ENCODE assay signal across 9 cellular contexts in the genomic region with DNA sequence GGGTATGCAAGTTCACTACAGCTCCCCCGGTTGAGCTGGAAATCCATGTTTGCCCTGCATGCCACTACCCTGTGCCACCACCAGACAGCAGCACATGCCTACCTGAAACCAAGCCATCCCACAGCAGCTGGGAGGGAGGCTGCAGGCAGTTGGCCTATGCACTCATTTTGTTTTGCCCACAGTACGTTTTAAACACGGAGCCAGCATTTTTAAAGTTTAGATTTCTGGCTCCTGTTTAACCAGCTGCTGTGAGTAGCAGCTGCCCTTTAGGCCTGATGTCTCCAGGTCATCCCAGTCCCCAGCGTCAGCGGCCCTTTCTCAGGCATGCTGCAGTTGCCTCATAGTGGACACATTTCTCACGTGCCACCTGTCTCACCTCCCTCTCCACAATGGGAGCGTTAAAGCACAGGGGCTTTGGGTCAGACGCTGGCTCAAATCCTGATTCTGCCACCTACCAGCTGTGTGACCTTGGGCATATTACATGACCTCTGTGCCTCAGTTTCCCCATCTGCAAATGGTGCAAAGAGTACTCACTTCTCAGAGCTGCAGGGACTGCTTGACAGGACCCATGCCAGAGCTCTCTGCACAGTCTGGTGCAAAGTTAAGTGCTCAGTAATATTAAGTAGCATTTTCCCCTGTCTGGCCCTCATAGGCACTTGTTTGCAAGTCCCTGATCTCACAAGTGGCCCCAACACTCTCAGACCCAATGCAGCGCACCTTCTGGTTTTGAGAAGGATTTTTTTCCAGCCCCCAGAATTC. TPM values are rescaled to one million over a fixed set of nuclear protein-coding genes. Genes with fewer than 3 reads are reported as not detected.
A peak's percentile ranks its signal among the peaks of the same experiment; 100 is the strongest.
DNase-seq lines count a peak whose midpoint lies in the region; ATAC-seq and TF ChIP-seq lines count a peak whose summit lies in the region.
"Had no signal": no experiment of that assay in that cellular context is flagged by ENCODE, and none has a peak within 500 bp of the region (broad histone marks: within the 10 kb centered on the region; RNA-seq: fewer than 3 reads in every experiment).

No MANE protein-coding gene starts in this region.

- H3K4me2 ChIP-seq in MM.1S (ENCODE audit: low read depth, low read length): peak overlapping the region; percentile 63

- 33 to 45% (median 40%) methylated on average over 9 of the region's 9 CpGs for WGBS in heart left ventricle, 4 donors

- H3K9me3 ChIP-seq in MM.1S (replicated peaks; ENCODE audit: insufficient read depth, low read length) (no peaks in the 10 kb centered on the region), SJSA1 (replicated peaks) (no peaks in the 10 kb centered on the region; the same call in 1 of the 2 replicates), heart left ventricle (no peaks in the 10 kb centered on the region)

- H3K4me1 ChIP-seq in MM.1S (ENCODE audit: low read length): peaks cover 10% of the 10 kb centered on the region
- H3K4me1 ChIP-seq in SJSA1 (replicated peaks): peaks cover 6% of the 10 kb centered on the region
- H3K4me1 ChIP-seq in heart left ventricle: peaks cover 0 to 14% (median 6%) of the 10 kb centered on the region in 12 donors

- intact Hi-C loops in heart left ventricle (cut with DNase I): loop anchor here in 9 of 10 donors (1.0 to 5.0 kb wide), 4 partner anchors 46 to 50 kb away; no protein-coding TSS in a partner anchor

- no peaks in the 10 kb centered on the region for H3K79me2 ChIP-seq in MM.1S (ENCODE audit: low read length)

- H3K36me3 Mint-ChIP-seq in activated naive CD4-positive, alpha-beta T cell treated with anti-CD3 and anti-CD28 coated beads, Interleukin-2, amount 50 U/mL, for 72 hours: peaks cover 10 to 13% of the 10 kb centered on the region in 2 donors

- peak; percentile 55 to 74 for ATAC-seq in activated naive CD4-positive, alpha-beta T cell treated with anti-CD3 and anti-CD28 coated beads, Interleukin-2, amount 50 U/mL, for 72 hours
- ATAC-seq in heart left ventricle (peak; percentile 69 to 83 (median 80)), GM19395 (IDR thresholded peaks at IDR 0.05; ENCODE audit: unreplicated experiment) (no peak), HG03342 (IDR thresholded peaks at IDR 0.05; ENCODE audit: unreplicated experiment) (no peak)

- no peak for TF ChIP-seq POLR2A in heart left ventricle (IDR thresholded peaks at IDR 0.05)

- DNase-seq in G401 (ENCODE audit: low spot score): peak; percentile 50
- peak; percentile 70 for DNase-seq in MM.1S
- peak; percentile 46 to 68 for DNase-seq in SJSA1 (ENCODE audit: low read depth in 1 of 2, low spot score in 2 of 2)
- DNase-seq in activated naive CD4-positive, alpha-beta T cell treated with anti-CD3 and anti-CD28 coated beads, Interleukin-2, amount 50 U/mL, for 72 hours (ENCODE audit: low spot score in 2 of 2): peak in 1 of 2 donors; percentile 30
- peak in 4 of 5 donors; percentile 54 to 74 (median 61) for DNase-seq in heart left ventricle
- DNase-seq in putamen (ENCODE audit: low spot score): peak; percentile 79

- peak; percentile 90 for TF ChIP-seq CTCF in MM.1S (IDR thresholded peaks at IDR 0.05; ENCODE audit: low read length)
- peak; percentile 65 to 91 (median 76) for TF ChIP-seq CTCF in heart left ventricle (IDR thresholded peaks at IDR 0.05)

- no peak overlapping the region for H3K4me3 ChIP-seq in MM.1S (ENCODE audit: low read length)
- no peak overlapping the region for H3K4me3 ChIP-seq in SJSA1
- H3K4me3 ChIP-seq in heart left ventricle: no peak overlapping the region

- in situ Hi-C loops in G401 (cut with HindIII; ENCODE audit: low sequenced_read_pairs): no loop called here

- H3K9me2 ChIP-seq in MM.1S (replicated peaks; ENCODE audit: insufficient read depth, low read length): no peaks in the 10 kb centered on the region

- no peaks in the 10 kb centered on the region for H4K20me1 ChIP-seq in MM.1S (ENCODE audit: insufficient read depth, low read length)

- H3K9me3 Mint-ChIP-seq in activated naive CD4-positive, alpha-beta T cell treated with anti-CD3 and anti-CD28 coated beads, Interleukin-2, amount 50 U/mL, for 72 hours: no peaks in the 10 kb centered on the region
- H3K9me3 Mint-ChIP-seq: dendritic cell treated with granulocyte-macrophage colony-stimulating factor and Interleukin-4, amounts not matched to agents 40 ng/mL and 50 ng/mL, for 4 days had no signal

- H3K9ac ChIP-seq in MM.1S (ENCODE audit: low read length): no peak overlapping the region

- no peak overlapping the region for H3K27ac ChIP-seq in MM.1S (ENCODE audit: low read length)
- H3K27ac ChIP-seq in SJSA1: no peak overlapping the region
- H3K27ac ChIP-seq in heart left ventricle: peak overlapping the region in 3 of 12 donors; percentile 6 to 27 (median 22)

- H2AFZ ChIP-seq in MM.1S (ENCODE audit: low read length): 0 out of 2 replicates have a peak overlapping the region, but pooled peaks have one; percentile 34

- no peak overlapping the region for H3K27ac Mint-ChIP-seq in activated naive CD4-positive, alpha-beta T cell treated with anti-CD3 and anti-CD28 coated beads, Interleukin-2, amount 50 U/mL, for 72 hours
- H3K27ac Mint-ChIP-seq: dendritic cell treated with granulocyte-macrophage colony-stimulating factor and Interleukin-4, amounts not matched to agents 40 ng/mL and 50 ng/mL, for 4 days had no signal

- H3K36me3 ChIP-seq in MM.1S (replicated peaks; ENCODE audit: insufficient read depth, low read length) (no peaks in the 10 kb centered on the region), SJSA1 (peaks cover 36% of the 10 kb centered on the region), heart left ventricle (peaks cover 0 to 35% (median 27%) of the 10 kb centered on the region in 9 donors)

- H3K27me3 ChIP-seq in MM.1S (replicated peaks; ENCODE audit: insufficient read depth, low read length) (no peaks in the 10 kb centered on the region), SJSA1 (replicated peaks) (no peaks in the 10 kb centered on the region), heart left ventricle (no peaks in the 10 kb centered on the region)

- 0 out of 2 replicates have a peak, but pooled peaks cover 2% of the 10 kb centered on the region for H3F3A ChIP-seq in MM.1S (ENCODE audit: insufficient read depth, low read length)

RNA-seq across cellular contexts. Expression of gene UBE2V1, which starts 8.2 kb away (rescaled TPM):
- 33.0 and 40.9 TPM in 2 replicates for total RNA-seq in G401 (2014; rRNA removed; shearing (Covaris generic))
- total RNA-seq in SJSA1 (2014; rRNA removed; shearing (Covaris generic)): 45.4 and 51.1 TPM in 2 replicates
- 100 to 1,000 TPM; 152 to 221 TPM for total RNA-seq in activated naive CD4-positive, alpha-beta T cell treated with anti-CD3 and anti-CD28 coated beads, Interleukin-2, amount 50 U/mL, for 72 hours
- total RNA-seq in heart left ventricle: 100 to 1,000 TPM in 1 of 9 donors, 10 to 100 TPM in 8; 54.2 to 105 (median 84.8) TPM
- 10 to 100 TPM; 73.0 to 73.9 TPM for polyA plus RNA-seq in heart left ventricle

RNA-seq across cellular contexts. Expression of gene PEDS1, which starts 32.4 kb away (rescaled TPM):
- 42.7 and 45.5 TPM in 2 replicates for total RNA-seq in G401 (2014; rRNA removed; shearing (Covaris generic))
- total RNA-seq in SJSA1 (2014; rRNA removed; shearing (Covaris generic)): 24.8 and 43.5 TPM in 2 replicates
- 10 to 100 TPM; 14.8 to 21.2 TPM for total RNA-seq in activated naive CD4-positive, alpha-beta T cell treated with anti-CD3 and anti-CD28 coated beads, Interleukin-2, amount 50 U/mL, for 72 hours
- total RNA-seq in heart left ventricle: 10 to 100 TPM; 13.7 to 37.4 (median 23.6) TPM
- 10 to 100 TPM; 28.4 to 35.3 TPM for polyA plus RNA-seq in heart left ventricle

Comparison
In these comparisons a context has a peak if more than half of its experiments do, and no peak if none do; other contexts are left out.
1. ATAC-seq: peak in activated naive CD4-positive, alpha-beta T cell treated with anti-CD3 and anti-CD28 coated beads, Interleukin-2, amount 50 U/mL, for 72 hours (2 of 2) and heart left ventricle (4 of 4); none in GM19395 (single experiment) and HG03342 (single experiment).